Comparison of ENCODE assay signal across 15 cellular contexts in the genomic region with DNA sequence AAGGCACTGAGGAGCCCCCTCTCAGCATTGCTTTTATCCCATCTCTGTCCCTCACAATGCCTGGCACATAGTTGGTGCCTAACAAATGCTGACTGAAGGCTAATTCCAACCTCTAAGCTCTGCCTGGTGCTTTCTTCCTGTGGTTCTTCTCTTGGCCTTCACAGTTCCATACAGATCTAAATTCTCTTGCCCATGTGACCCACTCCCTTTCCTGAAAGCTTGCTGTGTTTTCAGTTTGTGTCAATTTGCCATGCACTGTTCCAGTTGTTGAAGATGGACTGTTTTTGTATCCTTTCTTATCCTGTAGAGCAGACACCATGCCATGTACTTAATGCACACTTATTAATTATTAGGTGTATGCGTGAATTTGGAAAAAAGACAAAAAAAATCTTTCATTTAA. TPM values are rescaled to one million over a fixed set of nuclear protein-coding genes. Genes with fewer than 3 reads are reported as not detected.
A peak's percentile ranks its signal among the peaks of the same experiment; 100 is the strongest.
DNase-seq lines count a peak whose midpoint lies in the region; ATAC-seq, FAIRE-seq and TF ChIP-seq lines count a peak whose summit lies in the region.
"Had no signal": no experiment of that assay in that cellular context is flagged by ENCODE, and none has a peak within 500 bp of the region (broad histone marks: within the 10 kb centered on the region; RNA-seq: fewer than 3 reads in every experiment).

No MANE protein-coding gene starts in this region.

- no peaks in the 10 kb centered on the region for H3K9me1 ChIP-seq in K562 (ENCODE audit: control insufficient read depth, insufficient read depth, low read length)

- H4K20me1 ChIP-seq in GM23338 (replicated peaks; ENCODE audit: insufficient read depth) = no peaks in the 10 kb centered on the region
- no peaks in the 10 kb centered on the region for H4K20me1 ChIP-seq in K562 (replicated peaks; ENCODE audit: control insufficient read depth, insufficient read depth, low read length)
- H4K20me1 ChIP-seq in HepG2 (ENCODE audit: insufficient read depth, low read length) = no peaks in the 10 kb centered on the region

- no peaks in the 10 kb centered on the region for H3K9me2 ChIP-seq in GM23338 (ENCODE audit: insufficient read depth)

- H3K4me3 Mint-ChIP-seq in GM23338 (no peak overlapping the region), T-helper 17 cell (no peak overlapping the region), mesothelial cell of epicardium (no peak overlapping the region)
- H3K4me3 Mint-ChIP-seq: CD14-positive monocyte; CD8-positive, alpha-beta T cell had no signal

- H3K27me3 Mint-ChIP-seq in GM23338 (ENCODE audit: insufficient read depth, low read depth, poor library complexity) (no peaks in the 10 kb centered on the region), T-helper 17 cell (no peaks in the 10 kb centered on the region), mesothelial cell of epicardium (ENCODE audit: low read depth) (peaks cover 5% of the 10 kb centered on the region)

- H3K4me3 ChIP-seq in GM23338 = no peak overlapping the region
- H3K4me3 ChIP-seq in K562 = no peak overlapping the region
- H3K4me3 ChIP-seq in HepG2 (replicated peaks in 1 of 3; ENCODE audit: insufficient read depth in 1 of 3, low read depth in 2 of 3, low read length in 3 of 3) = no peak overlapping the region
- H3K4me3 ChIP-seq in neutrophil (ENCODE audit: low read depth in 1 of 2, low read length in 1 of 2) = peak overlapping the region in 1 of 2 experiments; percentile 4
- H3K4me3 ChIP-seq in BE2C (ENCODE audit: low read depth, low read length) = no peak overlapping the region
- H3K4me3 ChIP-seq: GM23248 had no signal

- TF ChIP-seq POLR2A in K562 (conservative IDR thresholded peaks at IDR 0.05) = no peak
- TF ChIP-seq POLR2A in HepG2 (IDR thresholded peaks at IDR 0.05; ENCODE audit: insufficient read depth in 1 of 2, low read depth in 2 of 2, low read length in 2 of 2) = no peak

- H3F3A ChIP-seq in GM23338 (replicated peaks; ENCODE audit: low read depth) = no peaks in the 10 kb centered on the region

- H3K27ac Mint-ChIP-seq in GM23338 = no peak overlapping the region
- no peak overlapping the region for H3K27ac Mint-ChIP-seq in T-helper 17 cell
- H3K27ac Mint-ChIP-seq in mesothelial cell of epicardium = no peak overlapping the region
- H3K27ac Mint-ChIP-seq: CD8-positive, alpha-beta T cell had no signal

- H2AFZ ChIP-seq in GM23338 (peak overlapping the region; percentile 38; the same call in 1 of the 2 replicates), K562 (ENCODE audit: low read depth, low read length) (no peak overlapping the region), HepG2 (ENCODE audit: low read length) (no peak overlapping the region)
- H2AFZ ChIP-seq: GM23248 had no signal

- DNase-seq in GM23338 (ENCODE audit: low spot score) (no peak), K562 (ENCODE audit: extremely low read depth in 1 of 4, low spot score in 3 of 4) (no peak), HepG2 (ENCODE audit: low spot score) (no peak), T-helper 17 cell (no peak), mesothelial cell of epicardium (ENCODE audit: low spot score in 2 of 2, unreplicated experiment in 2 of 2) (no peak), BE2C (no peak)
- DNase-seq: CD8-positive, alpha-beta T cell; COR-L47; DMS53; GF-D8; GM23248; H7 had no signal

- H3K4me1 ChIP-seq in GM23338 (ENCODE audit: insufficient read depth) (no peaks in the 10 kb centered on the region), K562 (replicated peaks in 1 of 2; ENCODE audit: control insufficient read depth in 2 of 2, insufficient read depth in 2 of 2, low read length in 2 of 2) (peaks cover 0 to 4% of the 10 kb centered on the region in 2 experiments; a peak in 1 of 5 replicates), HepG2 (ENCODE audit: insufficient read depth, low read length) (peaks cover 5% of the 10 kb centered on the region; the same call in 1 of the 2 replicates), neutrophil (ENCODE audit: control insufficient read depth in 1 of 2, insufficient read depth in 1 of 2, low read depth in 1 of 2, low read length in 1 of 2) (peaks cover 11 to 15% of the 10 kb centered on the region in 2 experiments), BE2C (no peaks in the 10 kb centered on the region)

- H3K27ac ChIP-seq in GM23338 (ENCODE audit: low read depth) (no peak overlapping the region), K562 (ENCODE audit: extremely low read depth, low read depth, low read length) (no peak overlapping the region), HepG2 (ENCODE audit: extremely low read length, insufficient read depth, low read length) (no peak overlapping the region), neutrophil (peak overlapping the region; percentile 34)
- H3K27ac ChIP-seq: GM23248 had no signal

- TF ChIP-seq EP300 in K562 (IDR thresholded peaks at IDR 0.05; ENCODE audit: low read length) (no peak), HepG2 (IDR thresholded peaks at IDR 0.05; ENCODE audit: low read depth in 2 of 2, low read length in 2 of 2) (no peak), HepG2 (CRISPR knock-in tag; IDR thresholded peaks at IDR 0.05; ENCODE audit: borderline replicate concordance) (no peak)

- H3K4me2 ChIP-seq in GM23338 (no peak overlapping the region), K562 (ENCODE audit: insufficient read depth, low read length) (no peak overlapping the region), HepG2 (ENCODE audit: low read depth, low read length) (no peak overlapping the region)

- 28% methylated on average over 1 of the region's 1 CpG for WGBS in K562 (ENCODE audit: insufficient coverage, low coverage, missing lambda C conversion rate)
- WGBS in HepG2 (ENCODE audit: low lambda C conversion rate) = 93% methylated on average over 1 of the region's 1 CpG

- H3K9me3 Mint-ChIP-seq in GM23338 (peaks cover 9% of the 10 kb centered on the region; the same call in 1 of the 3 replicates), mesothelial cell of epicardium (peaks cover 32% of the 10 kb centered on the region)

- no peaks in the 10 kb centered on the region for H3K9me3 ChIP-seq in K562 (replicated peaks; ENCODE audit: control insufficient read depth, insufficient read depth, low read depth, low read length)
- no peaks in the 10 kb centered on the region for H3K9me3 ChIP-seq in HepG2 (ENCODE audit: low read length)
- H3K9me3 ChIP-seq in neutrophil = no peaks in the 10 kb centered on the region
- no peaks in the 10 kb centered on the region for H3K9me3 ChIP-seq in T-helper 17 cell (ENCODE audit: control insufficient read depth, low read length, poor library complexity, severe bottlenecking)
- H3K9me3 ChIP-seq in BE2C = no peaks in the 10 kb centered on the region

- FAIRE-seq in K562 (lab: Jason Lieb, UNC) (no peak), HepG2 (lab: Jason Lieb, UNC) (no peak)
- FAIRE-seq: A204.1 had no signal

- H3K36me3 ChIP-seq in GM23338 (ENCODE audit: insufficient read depth) (no peaks in the 10 kb centered on the region), K562 (ENCODE audit: control insufficient read depth, insufficient read depth, low read length) (no peaks in the 10 kb centered on the region), HepG2 (replicated peaks in 1 of 2; ENCODE audit: control insufficient read depth in 1 of 2, insufficient read depth in 2 of 2, low read length in 2 of 2) (no peaks in the 10 kb centered on the region), neutrophil (peaks cover 33% of the 10 kb centered on the region), BE2C (no peaks in the 10 kb centered on the region)

- intact Hi-C loops in K562 (cut with micrococcal nuclease) = no loop called here
- intact Hi-C loops in HepG2 (cut with micrococcal nuclease; ENCODE audit: unreplicated experiment) = no loop called here

- no peak for TF ChIP-seq RAD21 in K562 (CRISPR knock-in tag; conservative IDR thresholded peaks at IDR 0.05 in 1 of 2, IDR thresholded peaks at IDR 0.05 in 1 of 2)
- TF ChIP-seq RAD21 in HepG2 (CRISPR knock-in tag; IDR thresholded peaks at IDR 0.05) = no peak

- ATAC-seq in GM23338 (no peak), K562 (peak; percentile 33), HepG2 (no peak), T-helper 17 cell (no peak)
- ATAC-seq: CD8-positive, alpha-beta T cell had no signal

- H3K4me1 Mint-ChIP-seq in GM23338 = no peaks in the 10 kb centered on the region
- peaks cover 3% of the 10 kb centered on the region for H3K4me1 Mint-ChIP-seq in T-helper 17 cell
- no peaks in the 10 kb centered on the region for H3K4me1 Mint-ChIP-seq in mesothelial cell of epicardium

- TF ChIP-seq CTCF in GM23338 (conservative IDR thresholded peaks at IDR 0.05; ENCODE audit: low read depth in 2 of 2) (no peak), K562 (IDR thresholded peaks at IDR 0.05 in 2 of 3, conservative IDR thresholded peaks at IDR 0.05 in 1 of 3; ENCODE audit: insufficient read depth in 2 of 3, low read depth in 1 of 3, low read length in 3 of 3) (no peak), HepG2 (CRISPR knock-in tag; IDR thresholded peaks at IDR 0.05) (no peak), neutrophil (IDR thresholded peaks at IDR 0.05) (no peak), mesothelial cell of epicardium (IDR thresholded peaks at IDR 0.05; ENCODE audit: unreplicated experiment) (no peak), BE2C (IDR thresholded peaks at IDR 0.05; ENCODE audit: low read depth, low read length) (no peak)

- POLR2A ChIA-PET in K562 (lab: Yijun Ruan, JAX) = interaction anchor here (0.7 kb wide), 1 partner anchor 16 kb away, joined by 3 read pairs; no protein-coding TSS in a partner anchor
- POLR2A ChIA-PET in HepG2 (lab: Yijun Ruan, JAX) = no interaction called here

- H3K9ac ChIP-seq in K562 (ENCODE audit: insufficient read depth in 1 of 2, low read depth in 2 of 2, low read length in 2 of 2) (no peak overlapping the region), HepG2 (ENCODE audit: insufficient read depth, low read depth, low read length) (no peak overlapping the region)
- H3K9ac ChIP-seq: GM23248 had no signal

- no peaks in the 10 kb centered on the region for H3K27me3 ChIP-seq in GM23338 (ENCODE audit: insufficient read depth)
- H3K27me3 ChIP-seq in K562 (ENCODE audit: control insufficient read depth in 2 of 2, insufficient read depth in 2 of 2, low read length in 2 of 2) = peaks cover 0 to 15% of the 10 kb centered on the region in 2 experiments; a peak in 2 of 5 replicates
- no peaks in the 10 kb centered on the region for H3K27me3 ChIP-seq in HepG2 (ENCODE audit: control insufficient read depth in 1 of 2, insufficient read depth in 2 of 2, low read length in 2 of 2)
- H3K27me3 ChIP-seq in neutrophil = no peaks in the 10 kb centered on the region
- peaks cover 3% of the 10 kb centered on the region; the same call in 1 of the 2 replicates for H3K27me3 ChIP-seq in BE2C

- H3K36me3 Mint-ChIP-seq in GM23338 (ENCODE audit: low read depth) (peaks cover 2% of the 10 kb centered on the region; the same call in 1 of the 3 replicates), T-helper 17 cell (ENCODE audit: low read depth) (peaks cover 2% of the 10 kb centered on the region), mesothelial cell of epicardium (peaks cover 3% of the 10 kb centered on the region)
- H3K36me3 Mint-ChIP-seq: CD8-positive, alpha-beta T cell had no signal

- in situ Hi-C loops in K562 (cut with MboI) (no loop called here), HepG2 (cut with HindIII; ENCODE audit: extremely low pct_ligation_motif_present, low pct_unique_long_range_greater_than_20kb) (no loop called here)

- H3K79me2 ChIP-seq in GM23338 (replicated peaks; ENCODE audit: insufficient read depth) = no peaks in the 10 kb centered on the region
- no peaks in the 10 kb centered on the region for H3K79me2 ChIP-seq in K562 (ENCODE audit: control insufficient read depth, insufficient read depth, low read length)
- H3K79me2 ChIP-seq in HepG2 (ENCODE audit: insufficient read depth, low read length) = no peaks in the 10 kb centered on the region

- CTCF ChIA-PET in K562 (lab: Yijun Ruan, JAX; ENCODE audit: low intra/inter-chr PET ratio) (no interaction called here), HepG2 (lab: Yijun Ruan, JAX; ENCODE audit: low intra/inter-chr PET ratio, low total read pairs) (no interaction called here)

- BruUV-seq in K562 (replicated peaks; lab: Mats Ljungman, UMichigan) (no TSS peak), HepG2 (replicated peaks; lab: Mats Ljungman, UMichigan) (no TSS peak)

RNA-seq across cellular contexts. Expression of a gene that starts 9.2 kb away (rescaled TPM):
- total RNA-seq in GM23338 (2014; rRNA removed; shearing (Covaris generic)) = 1.0 TPM in 1 of 2 replicates, not detected in the other
- 0.89 and 1.3 TPM in 2 replicates for polyA plus RNA-seq in GM23338 (2016; fragmentation: Nextera tagmentation; extraction: Ambion mirVana)
- 6.1 and 7.4 TPM in 2 replicates for total RNA-seq in K562 (2011; cell fraction: chromatin; rRNA removed; ENCODE audit: low replicate concordance)
- total RNA-seq in K562 (2011; cell fraction: nucleolus; rRNA removed) = 3.2 and 6.0 TPM in 2 replicates
- total RNA-seq in K562 (2011; cell fraction: nucleoplasm; rRNA removed) = 4.2 and 10.6 TPM in 2 replicates
- 1.5 and 1.7 TPM in 2 replicates for total RNA-seq in K562 (2014; rRNA removed)
- total RNA-seq in K562 (2014; rRNA removed; fragmentation: Illumina TruSeq; extraction: Trizol) = 1.3 and 2.5 TPM in 2 replicates
- 2.6 and 2.9 TPM in 2 replicates for total RNA-seq in K562 (2015; rRNA removed; fragmentation: Illumina TruSeq; extraction: Trizol)
- 1.9 and 2.7 TPM in 2 replicates for total RNA-seq in K562 (2021)
- polyA plus RNA-seq in K562 (2011; rRNA removed) = 6.8 and 8.3 TPM in 2 replicates
- 3.7 and 8.3 TPM in 2 replicates for polyA plus RNA-seq in K562 (2011; cell fraction: cytosol; rRNA removed)
- 10.0 and 17.3 TPM in 2 replicates for polyA plus RNA-seq in K562 (2011; cell fraction: nucleus; rRNA removed)
- polyA plus RNA-seq in K562 (2012) = 2.7 and 4.5 TPM in 2 replicates
- 2.0 and 2.2 TPM in 2 replicates for polyA plus RNA-seq in K562 (2014; fragmentation: Illumina TruSeq; extraction: Trizol)
- 1 to 10 TPM; 1.1 to 1.2 TPM for polyA plus RNA-seq in K562 (2014; fragmentation: Nextera tagmentation; extraction: Ambion mirVana)
- polyA plus RNA-seq in K562 (2014; rRNA removed) = 2.4 and 3.7 TPM in 2 replicates
- 3.8 and 6.3 TPM in 2 replicates for polyA minus RNA-seq in K562 (2011; rRNA and poly(A)+ RNA removed)
- polyA minus RNA-seq in K562 (2011; cell fraction: cytosol; rRNA and poly(A)+ RNA removed) = 1.6 and 3.1 TPM in 2 replicates
- polyA minus RNA-seq in K562 (2011; cell fraction: nucleus; rRNA and poly(A)+ RNA removed) = 4.4 and 4.6 TPM in 2 replicates
- 4.0 and 6.1 TPM in 2 replicates for total RNA-seq in HepG2 (2016; rRNA removed; fragmentation: Illumina TruSeq; extraction: Trizol)
- total RNA-seq in HepG2 (2016; cell fraction: cytosol; rRNA removed; fragmentation: Illumina TruSeq; extraction: Trizol; ENCODE audit: low read depth) = 6.2 and 7.7 TPM in 2 replicates
- 4.0 and 4.2 TPM in 2 replicates for total RNA-seq in HepG2 (2016; cell fraction: insoluble cytoplasmic fraction; rRNA removed; fragmentation: Illumina TruSeq; extraction: Trizol)
- total RNA-seq in HepG2 (2016; cell fraction: membrane; rRNA removed; fragmentation: Illumina TruSeq; extraction: Trizol) = 6.2 and 7.7 TPM in 2 replicates
- 5.0 and 7.0 TPM in 2 replicates for total RNA-seq in HepG2 (2016; cell fraction: nucleus; rRNA removed; fragmentation: Illumina TruSeq; extraction: Trizol)
- 4.9 and 6.6 TPM in 2 replicates for polyA plus RNA-seq in HepG2 (2011; rRNA removed)
- 4.4 and 4.6 TPM in 2 replicates for polyA plus RNA-seq in HepG2 (2011; cell fraction: cytosol; rRNA removed)
- polyA plus RNA-seq in HepG2 (2011; cell fraction: nucleus; rRNA removed) = 5.3 and 6.9 TPM in 2 replicates
- polyA plus RNA-seq in HepG2 (2012) = 2.7 and 3.4 TPM in 2 replicates
- polyA plus RNA-seq in HepG2 (2016; cell fraction: cytosol; fragmentation: Illumina TruSeq; extraction: Trizol; ENCODE audit: low read depth) = 5.8 and 8.1 TPM in 2 replicates
- polyA plus RNA-seq in HepG2 (2016; cell fraction: insoluble cytoplasmic fraction; fragmentation: Illumina TruSeq; extraction: Trizol; ENCODE audit: low read depth) = 3.9 and 4.1 TPM in 2 replicates
- polyA plus RNA-seq in HepG2 (2016; cell fraction: membrane; fragmentation: Illumina TruSeq; extraction: Trizol; ENCODE audit: low read depth) = 5.9 and 6.2 TPM in 2 replicates
- 3.4 and 12.1 TPM in 2 replicates for polyA plus RNA-seq in HepG2 (2016; cell fraction: nucleus; fragmentation: Illumina TruSeq; extraction: Trizol; ENCODE audit: insufficient read depth, low read depth)
- polyA minus RNA-seq in HepG2 (2011; rRNA and poly(A)+ RNA removed; ENCODE audit: low replicate concordance) = 0.23 and 7.4 TPM in 2 replicates
- 1.5 and 3.0 TPM in 2 replicates for polyA minus RNA-seq in HepG2 (2011; cell fraction: cytosol; rRNA and poly(A)+ RNA removed)
- polyA minus RNA-seq in HepG2 (2011; cell fraction: nucleus; rRNA and poly(A)+ RNA removed) = 6.3 and 9.0 TPM in 2 replicates
- total RNA-seq in T-helper 17 cell = 10 to 100 TPM; 19.6 to 20.9 TPM
- total RNA-seq in mesothelial cell of epicardium = 3.1 to 4.7 TPM (median 3.9 TPM) in 3 replicates
- 0.52 TPM for polyA plus RNA-seq in BE2C (2012; ENCODE audit: insufficient read depth, insufficient read length, low read depth)
- total RNA-seq: GM23248 had no signal
